ENCODE assay signal across 2 cellular contexts in genomic region chr12:19810213-19810612, GRCh38.
A peak's percentile ranks its signal among the peaks of the same experiment; 100 is the strongest.
TF ChIP-seq lines count a peak whose summit lies in the region.

No MANE protein-coding gene starts in this region.

TF ChIP-seq in IMR-90, 13 proteins besides CTCF, POLR2A, EP300 and RAD21:
- TF ChIP-seq RCOR1 (IDR thresholded peaks at IDR 0.05; ENCODE audit: insufficient replicate concordance, low read length) (no peak), CEBPB (IDR thresholded peaks at IDR 0.05; ENCODE audit: low read depth, low read length) (peak; percentile 43), MAZ (IDR thresholded peaks at IDR 0.05; ENCODE audit: borderline replicate concordance, low read depth, low read length) (no peak)

TF ChIP-seq in H1, 55 proteins besides CTCF, POLR2A, EP300 and RAD21:
- TF ChIP-seq SP4 (IDR thresholded peaks at IDR 0.05; ENCODE audit: low read length), result no peak
- TF ChIP-seq CEBPB (IDR thresholded peaks at IDR 0.05; ENCODE audit: low read depth, low read length), result 0 out of 2 replicates have a peak, but pooled peaks have one; percentile 18
